ENCODE assay signal across 1 cellular context in genomic region chr2:57947398-57947797, GRCh38.
TF ChIP-seq lines count a peak whose summit lies in the region.

No MANE protein-coding gene starts in this region.

TF ChIP-seq in SK-N-SH, 30 proteins besides CTCF, POLR2A, EP300 and RAD21 (continued from another document):
- TF ChIP-seq, protein P1, sequence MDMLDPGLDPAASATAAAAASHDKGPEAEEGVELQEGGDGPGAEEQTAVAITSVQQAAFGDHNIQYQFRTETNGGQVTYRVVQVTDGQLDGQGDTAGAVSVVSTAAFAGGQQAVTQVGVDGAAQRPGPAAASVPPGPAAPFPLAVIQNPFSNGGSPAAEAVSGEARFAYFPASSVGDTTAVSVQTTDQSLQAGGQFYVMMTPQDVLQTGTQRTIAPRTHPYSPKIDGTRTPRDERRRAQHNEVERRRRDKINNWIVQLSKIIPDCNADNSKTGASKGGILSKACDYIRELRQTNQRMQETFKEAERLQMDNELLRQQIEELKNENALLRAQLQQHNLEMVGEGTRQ (IDR thresholded peaks at IDR 0.05; ENCODE audit: borderline replicate concordance, low read depth, low read length): no peak
- TF ChIP-seq ZBTB33 (IDR thresholded peaks at IDR 0.05; ENCODE audit: borderline replicate concordance, low read depth) (no peak), FOXJ3 (CRISPR knock-in tag; IDR thresholded peaks at IDR 0.05) (no peak), USF1 (IDR thresholded peaks at IDR 0.05; ENCODE audit: borderline replicate concordance, low read depth) (no peak), TAF1 (IDR thresholded peaks at IDR 0.05; ENCODE audit: borderline replicate concordance, low read depth, low read length) (no peak), GABPA (IDR thresholded peaks at IDR 0.05; ENCODE audit: low read depth) (no peak), NRF1 (IDR thresholded peaks at IDR 0.05; ENCODE audit: low read depth, low read length) (no peak), RCOR1 (IDR thresholded peaks at IDR 0.05; ENCODE audit: low read length) (no peak), YY1 (IDR thresholded peaks at IDR 0.05; ENCODE audit: low read depth) (no peak), RFX5 (IDR thresholded peaks at IDR 0.05; ENCODE audit: low read length) (no peak), IRF3 (IDR thresholded peaks at IDR 0.05; ENCODE audit: low read depth, low read length) (no peak)
